In genomic region chr15:89674526-89674925, GRCh38 we compare ENCODE assay signal across 1 cellular context.
TF ChIP-seq lines count a peak whose summit lies in the region.

No MANE protein-coding gene starts in this region.

TF ChIP-seq in HCT116, 20 proteins besides CTCF, POLR2A, EP300 and RAD21 (continued from another document):
- TF ChIP-seq FOSL1 (IDR thresholded peaks at IDR 0.05; ENCODE audit: low read depth) (no peak), SP1 (IDR thresholded peaks at IDR 0.05; ENCODE audit: low read depth) (no peak), CEBPB (IDR thresholded peaks at IDR 0.05; ENCODE audit: low read depth) (no peak), JUND (IDR thresholded peaks at IDR 0.05) (no peak), SIN3A (IDR thresholded peaks at IDR 0.05; ENCODE audit: low read depth) (no peak), EZH2phosphoT487 (IDR thresholded peaks at IDR 0.05; ENCODE audit: borderline replicate concordance) (no peak), POLR2AphosphoS5 (IDR thresholded peaks at IDR 0.05; ENCODE audit: low read depth, low read length) (no peak), SRF (IDR thresholded peaks at IDR 0.05; ENCODE audit: low read depth) (no peak)
- TF ChIP-seq, protein P1, sequence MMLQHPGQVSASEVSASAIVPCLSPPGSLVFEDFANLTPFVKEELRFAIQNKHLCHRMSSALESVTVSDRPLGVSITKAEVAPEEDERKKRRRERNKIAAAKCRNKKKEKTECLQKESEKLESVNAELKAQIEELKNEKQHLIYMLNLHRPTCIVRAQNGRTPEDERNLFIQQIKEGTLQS (IDR thresholded peaks at IDR 0.05), result no peak
